ENCODE assay signal across 10 cellular contexts in genomic region chr2:45637440-45637839, GRCh38. TPM values are rescaled to one million over a fixed set of nuclear protein-coding genes. Genes with fewer than 3 reads are reported as not detected.
DNase-seq lines count a peak whose midpoint lies in the region; ATAC-seq, FAIRE-seq and TF ChIP-seq lines count a peak whose summit lies in the region.
"Had no signal": no experiment of that assay in that cellular context is flagged by ENCODE, and none has a peak within 500 bp of the region (broad histone marks: within the 10 kb centered on the region; RNA-seq: fewer than 3 reads in every experiment).

No MANE protein-coding gene starts in this region.

- TF ChIP-seq POLR2A in IMR-90 (IDR thresholded peaks at IDR 0.05; ENCODE audit: low read depth, low read length): no peak
- TF ChIP-seq POLR2A in GM12878 (IDR thresholded peaks at IDR 0.05; ENCODE audit: low read depth, low read length): no peak

- H3K27me3 ChIP-seq in IMR-90 (ENCODE audit: control insufficient read depth, insufficient read depth, low read length) (peaks cover 56% of the 10 kb centered on the region), GM12878 (replicated peaks in 1 of 2; ENCODE audit: control insufficient read depth in 2 of 2, insufficient read depth in 2 of 2, low read length in 1 of 2) (no peaks in the 10 kb centered on the region), upper lobe of right lung (no peaks in the 10 kb centered on the region), dorsolateral prefrontal cortex (peaks cover 0 to 3% (median 0%) of the 10 kb centered on the region in 45 donors)

- no CpG with 5 or more reads among the region's 5 CpGs for WGBS in IMR-90 (ENCODE audit: extremely low coverage in 2 of 2, insufficient read length in 1 of 2), 2 experiments
- 1% methylated on average over 5 of the region's 5 CpGs for WGBS in GM12878 (ENCODE audit: insufficient coverage, insufficient replicate concordance, low lambda C conversion rate, missing lambda C conversion rate)

- H2AK5ac ChIP-seq in IMR-90 (ENCODE audit: low read depth, low read length): no peak overlapping the region

- no peak overlapping the region for H2AFZ ChIP-seq in IMR-90 (replicated peaks; ENCODE audit: low read length, poor library complexity)
- H2AFZ ChIP-seq in GM12878 (ENCODE audit: control insufficient read depth, low read depth, low read length): no peak overlapping the region

- H3K79me1 ChIP-seq in IMR-90 (ENCODE audit: low read depth in 1 of 2, low read length in 2 of 2): no peaks in the 10 kb centered on the region

- dilution Hi-C loops in IMR-90 (cut with HindIII; ENCODE audit: low sequenced_read_pairs, unreplicated experiment): loop anchor here (25.0 kb wide), 1 partner anchor 300 kb away; no protein-coding TSS in a partner anchor

- no peak overlapping the region for H2AK9ac ChIP-seq in IMR-90 (replicated peaks; ENCODE audit: low read depth, low read length, poor library complexity)

- H3K9ac ChIP-seq in IMR-90 (ENCODE audit: low read depth, low read length) (no peak overlapping the region), GM12878 (ENCODE audit: control insufficient read depth, insufficient read depth, low read length) (no peak overlapping the region)

- no peaks in the 10 kb centered on the region for H4K20me1 ChIP-seq in IMR-90 (ENCODE audit: insufficient read depth, low read length)
- H4K20me1 ChIP-seq in GM12878 (ENCODE audit: control insufficient read depth, insufficient read depth): 0 out of 2 replicates have a peak, but pooled peaks cover 2% of the 10 kb centered on the region

- no peak overlapping the region for H2BK15ac ChIP-seq in IMR-90 (ENCODE audit: low read depth, low read length)

- H3K4me2 ChIP-seq in IMR-90 (ENCODE audit: low read depth, low read length): no peak overlapping the region
- H3K4me2 ChIP-seq in GM12878 (ENCODE audit: control insufficient read depth, insufficient read depth): no peak overlapping the region; the same call in 1 of the 2 replicates

- no peak for TF ChIP-seq RAD21 in IMR-90 (IDR thresholded peaks at IDR 0.05; ENCODE audit: low read length)
- TF ChIP-seq RAD21 in GM12878 (IDR thresholded peaks at IDR 0.05; ENCODE audit: insufficient read depth, low read depth, low read length): no peak

- in situ Hi-C loops in IMR-90 (cut with MboI; ENCODE audit: low sequenced_read_pairs) (loop anchor here (25.0 kb wide), 1 partner anchor 675 kb away; no protein-coding TSS in a partner anchor), GM12878 (cut with MboI) (loop anchor here (10.0 to 25.0 kb wide), 2 partner anchors 653 to 725 kb away; no protein-coding TSS in a partner anchor)

- no peaks in the 10 kb centered on the region for H3K9me3 Mint-ChIP-seq in activated naive CD4-positive, alpha-beta T cell treated with anti-CD3 and anti-CD28 coated beads, Interleukin-2, amount 50 U/mL, for 72 hours

- H2BK120ac ChIP-seq in IMR-90 (ENCODE audit: low read depth, low read length): no peak overlapping the region

- H3K36me3 ChIP-seq in IMR-90 (ENCODE audit: control insufficient read depth, insufficient read depth, low read length) (no peaks in the 10 kb centered on the region), GM12878 (ENCODE audit: control insufficient read depth in 2 of 2, insufficient read depth in 2 of 2, low read length in 1 of 2) (no peaks in the 10 kb centered on the region), upper lobe of right lung (no peaks in the 10 kb centered on the region)

- no peaks in the 10 kb centered on the region for H3K4me1 ChIP-seq in IMR-90 (ENCODE audit: control insufficient read depth, insufficient read depth, low read length)
- H3K4me1 ChIP-seq in GM12878 (ENCODE audit: control insufficient read depth, insufficient read depth, low read length): no peaks in the 10 kb centered on the region; the same call in 1 of the 2 replicates
- no peaks in the 10 kb centered on the region for H3K4me1 ChIP-seq in upper lobe of right lung

- SMC1A ChIA-PET in GM12878 (lab: Charles Lee; ENCODE audit: uncharacterized antibody, unreplicated experiment): interaction anchor here (1.0 to 4.0 kb wide), 3 partner anchors 12 to 299 kb away, joined by 3 to 16 read pairs (median 4); no protein-coding TSS in a partner anchor

- H3K4me3 ChIP-seq in IMR-90 (ENCODE audit: insufficient read depth, low read depth, low read length) (no peak overlapping the region), GM12878 (no peak overlapping the region), upper lobe of right lung (no peak overlapping the region), dorsolateral prefrontal cortex (no peak overlapping the region)

- no peak overlapping the region for H2BK20ac ChIP-seq in IMR-90 (ENCODE audit: low read depth, low read length)

- H2BK5ac ChIP-seq in IMR-90 (ENCODE audit: low read depth, low read length, poor library complexity, severe bottlenecking): no peak overlapping the region

- no peak overlapping the region for H3K56ac ChIP-seq in IMR-90 (ENCODE audit: extremely low read depth, insufficient read depth, low read length)

- no peak overlapping the region for H4K5ac ChIP-seq in IMR-90 (ENCODE audit: low read depth, low read length)

- H3K27ac ChIP-seq in IMR-90 (ENCODE audit: insufficient read depth, low read length) (no peak overlapping the region), GM12878 (ENCODE audit: control insufficient read depth, insufficient read depth) (no peak overlapping the region), upper lobe of right lung (no peak overlapping the region), dorsolateral prefrontal cortex (no peak overlapping the region)

- peak; percentile 54 for FAIRE-seq in GM12878 (lab: Jason Lieb, UNC)

- CTCF ChIA-PET in IMR-90 (lab: Yijun Ruan, JAX): no interaction called here
- CTCF ChIA-PET in GM12878 (lab: Yijun Ruan, JAX): interaction anchor here (0.6 to 2.6 kb wide), 3 partner anchors 58 to 298 kb away, joined by 3 to 9 read pairs (median 6); no protein-coding TSS in a partner anchor

- H3K79me2 ChIP-seq in GM12878 (ENCODE audit: control insufficient read depth, insufficient read depth, low read length): no peaks in the 10 kb centered on the region

- DNase-seq in activated naive CD4-positive, alpha-beta T cell treated with anti-CD3 and anti-CD28 coated beads, Interleukin-2, amount 50 U/mL, for 72 hours (ENCODE audit: low spot score in 2 of 2): no peak
- no peak for DNase-seq in activated naive CD4-positive, alpha-beta T cell (lab: John Stamatoyannopoulos, UW)
- DNase-seq in IMR-90 (peak; percentile 85), GM12878 (ENCODE audit: low read depth, low spot score) (peak; percentile 41), upper lobe of right lung (no peak), NCI-H1092 treated with DMSO at 0.1 percent for 48 hours (lab: John Stamatoyannopoulos, UW) (no peak), dorsolateral prefrontal cortex (no peak)
- DNase-seq: activated T-cell treated with anti-CD3 and anti-CD28 coated beads for 4 hours, midbrain had no signal

- RAD21 ChIA-PET in GM12878 (lab: Charles Lee; ENCODE audit: unreplicated experiment): no interaction called here

- POLR2A ChIA-PET in IMR-90 (lab: Charles Lee; ENCODE audit: unreplicated experiment) (no interaction called here), GM12878 (lab: Charles Lee) (no interaction called here)

- H3K27ac Mint-ChIP-seq in activated naive CD4-positive, alpha-beta T cell treated with anti-CD3 and anti-CD28 coated beads, Interleukin-2, amount 50 U/mL, for 72 hours: no peak overlapping the region

- BruUV-seq in IMR-90 (replicated peaks; lab: Mats Ljungman, UMichigan): no TSS peak
- BruUV-seq in GM12878 (replicated peaks; lab: Mats Ljungman, UMichigan): no TSS peak

- intact Hi-C loops in IMR-90 (cut with micrococcal nuclease) (no loop called here), GM12878 (cut with micrococcal nuclease; ENCODE audit: unreplicated experiment) (loop anchor here (10.0 kb wide), 1 partner anchor 817 kb away; no protein-coding TSS in a partner anchor), upper lobe of right lung (cut with DNase I) (no loop called here), dorsolateral prefrontal cortex (cut with DNase I) (no loop called here)

- peak; percentile 50 to 61; a peak in 3 of 4 replicates for TF ChIP-seq EP300 in GM12878 (IDR thresholded peaks at IDR 0.05; ENCODE audit: borderline replicate concordance in 1 of 2, control insufficient read depth in 1 of 2, low read depth in 2 of 2, low read length in 2 of 2)

- H3K14ac ChIP-seq in IMR-90 (replicated peaks; ENCODE audit: low read depth, low read length): no peak overlapping the region

- H3K4ac ChIP-seq in IMR-90 (ENCODE audit: low read depth, low read length): no peak overlapping the region

- TF ChIP-seq CTCF in IMR-90 (conservative IDR thresholded peaks at IDR 0.05; ENCODE audit: low read depth, low read length) (no peak), GM12878 (IDR thresholded peaks at IDR 0.05 in 2 of 3, conservative IDR thresholded peaks at IDR 0.05 in 1 of 3; ENCODE audit: control insufficient read depth in 2 of 3, extremely low read depth in 1 of 3, insufficient read depth in 1 of 3, low read depth in 3 of 3, low read length in 3 of 3) (no peak), upper lobe of right lung (IDR thresholded peaks at IDR 0.05) (no peak), dorsolateral prefrontal cortex (IDR thresholded peaks at IDR 0.05 in 54 of 56, conservative IDR thresholded peaks at IDR 0.05 in 2 of 56; ENCODE audit: low read depth in 1 of 56, partially characterized antibody in 56 of 56) (no peak)

- no peaks in the 10 kb centered on the region for H3K9me3 ChIP-seq in IMR-90 (ENCODE audit: control insufficient read depth, insufficient read depth, low read length)
- H3K9me3 ChIP-seq in GM12878 (replicated peaks; ENCODE audit: control insufficient read depth, insufficient read depth, low read length): no peaks in the 10 kb centered on the region
- H3K9me3 ChIP-seq in upper lobe of right lung: no peaks in the 10 kb centered on the region

- no peak overlapping the region for H3K23ac ChIP-seq in IMR-90 (ENCODE audit: low read depth, low read length)

- H3K9me1 ChIP-seq in IMR-90 (ENCODE audit: insufficient read depth, low read length): no peaks in the 10 kb centered on the region

- H4K8ac ChIP-seq in IMR-90 (ENCODE audit: low read depth in 2 of 2, low read length in 2 of 2): no peak overlapping the region

- H3K36me3 Mint-ChIP-seq in activated naive CD4-positive, alpha-beta T cell treated with anti-CD3 and anti-CD28 coated beads, Interleukin-2, amount 50 U/mL, for 72 hours: no peaks in the 10 kb centered on the region

- peak; percentile 60 to 66 for ATAC-seq in activated naive CD4-positive, alpha-beta T cell treated with anti-CD3 and anti-CD28 coated beads, Interleukin-2, amount 50 U/mL, for 72 hours
- peak; percentile 14; the same call in 1 of the 2 replicates for ATAC-seq in IMR-90 (ENCODE audit: low read depth)
- peak; percentile 96 for ATAC-seq in GM12878
- ATAC-seq in upper lobe of right lung: peak; percentile 69
- no peak for ATAC-seq in HG02571 (IDR thresholded peaks at IDR 0.05; ENCODE audit: unreplicated experiment)

- no peak overlapping the region for H4K91ac ChIP-seq in IMR-90 (ENCODE audit: insufficient read depth, low read depth, low read length)

- H3K18ac ChIP-seq in IMR-90 (ENCODE audit: low read depth, low read length): no peak overlapping the region

RNA-seq across cellular contexts. Expression of gene PRKCE, which starts 14.0 kb away (rescaled TPM):
- total RNA-seq in activated naive CD4-positive, alpha-beta T cell treated with anti-CD3 and anti-CD28 coated beads, Interleukin-2, amount 50 U/mL, for 72 hours: 10 to 100 TPM; 10.4 to 13.8 TPM
- total RNA-seq in IMR-90 (2012; rRNA removed) (13.3 and 32.4 TPM in 2 replicates), GM12878 (2014; rRNA removed) (15.4 and 15.6 TPM in 2 replicates), GM12878 (2014; rRNA removed; fragmentation: Illumina TruSeq; extraction: Trizol) (12.7 and 13.5 TPM in 2 replicates), GM12878 (2021) (28.2 and 30.8 TPM in 2 replicates), upper lobe of right lung (65.6 TPM), dorsolateral prefrontal cortex (100 to 1,000 TPM in 118 of 120 experiments, 10 to 100 TPM in 2; 75.3 to 231 (median 164) TPM)
- polyA plus RNA-seq in IMR-90 (2012; rRNA removed) (8.1 TPM in 2 replicates), GM12878 (2011; rRNA removed) (6.4 and 6.7 TPM in 2 replicates), GM12878 (2014; fragmentation: Illumina TruSeq; extraction: Trizol) (8.3 and 11.2 TPM in 2 replicates), GM12878 (2014; fragmentation: Nextera tagmentation; extraction: Ambion mirVana) (1 to 10 TPM; 2.6 to 3.0 TPM), GM12878 (2014; rRNA removed) (10.9 TPM in 2 replicates), GM12878 (2016; fragmentation: Nextera tagmentation; extraction: Ambion mirVana) (10 to 100 TPM; 11.7 to 20.5 TPM)
- polyA plus RNA-seq in IMR-90 (2012; cell fraction: cytosol; rRNA removed): 4.3 and 5.8 TPM in 2 replicates
- polyA plus RNA-seq in IMR-90 (2012; cell fraction: nucleus; rRNA removed; ENCODE audit: low replicate concordance): 4.3 and 9.3 TPM in 2 replicates
- 80.0 and 82.5 TPM in 2 replicates for total RNA-seq in GM12878 (2013; cell fraction: nucleolus; rRNA removed)
- 4.6 TPM for polyA plus RNA-seq in GM12878 (2011; ENCODE audit: low read depth)
- polyA plus RNA-seq in GM12878 (2011; cell fraction: cytosol; rRNA removed): 5.0 and 5.4 TPM in 2 replicates
- 12.7 and 14.2 TPM in 2 replicates for polyA plus RNA-seq in GM12878 (2011; cell fraction: nucleus; rRNA removed)
- 6.2 and 7.3 TPM in 2 replicates for polyA plus RNA-seq in GM12878 (2012)
- polyA minus RNA-seq in GM12878 (2011; rRNA and poly(A)+ RNA removed): 25.6 and 28.1 TPM in 2 replicates
- polyA minus RNA-seq in GM12878 (2011; cell fraction: cytosol; rRNA and poly(A)+ RNA removed): 8.9 and 12.7 TPM in 2 replicates
- polyA minus RNA-seq in GM12878 (2011; cell fraction: nucleus; rRNA and poly(A)+ RNA removed): 49.2 and 86.5 TPM in 2 replicates

RNA-seq across cellular contexts. Expression of gene SRBD1, which starts 26.4 kb away (rescaled TPM):
- total RNA-seq in activated naive CD4-positive, alpha-beta T cell treated with anti-CD3 and anti-CD28 coated beads, Interleukin-2, amount 50 U/mL, for 72 hours: 10 to 100 TPM; 18.1 to 20.4 TPM
- total RNA-seq in IMR-90 (2012; rRNA removed): 14.7 and 20.6 TPM in 2 replicates
- polyA plus RNA-seq in IMR-90 (2012; rRNA removed): 2.9 and 3.5 TPM in 2 replicates
- 0.44 and 0.71 TPM in 2 replicates for polyA plus RNA-seq in IMR-90 (2012; cell fraction: cytosol; rRNA removed)
- polyA plus RNA-seq in IMR-90 (2012; cell fraction: nucleus; rRNA removed; ENCODE audit: low replicate concordance): 0.44 and 2.1 TPM in 2 replicates
- total RNA-seq in GM12878 (2013; cell fraction: nucleolus; rRNA removed): 80.4 and 82.4 TPM in 2 replicates
- 22.5 and 28.4 TPM in 2 replicates for total RNA-seq in GM12878 (2014; rRNA removed)
- 33.1 and 34.0 TPM in 2 replicates for total RNA-seq in GM12878 (2014; rRNA removed; fragmentation: Illumina TruSeq; extraction: Trizol)
- 19.7 and 23.7 TPM in 2 replicates for total RNA-seq in GM12878 (2021)
- polyA plus RNA-seq in GM12878 (2011; ENCODE audit: low read depth): 5.8 TPM
- polyA plus RNA-seq in GM12878 (2011; rRNA removed): 15.9 and 25.3 TPM in 2 replicates
- polyA plus RNA-seq in GM12878 (2011; cell fraction: cytosol; rRNA removed): 6.7 and 8.0 TPM in 2 replicates
- polyA plus RNA-seq in GM12878 (2011; cell fraction: nucleus; rRNA removed): 10.1 and 13.6 TPM in 2 replicates
- 6.9 and 10.2 TPM in 2 replicates for polyA plus RNA-seq in GM12878 (2012)
- 22.4 and 34.4 TPM in 2 replicates for polyA plus RNA-seq in GM12878 (2014; fragmentation: Illumina TruSeq; extraction: Trizol)
- 10 to 100 TPM in 1 of 2 experiments, 1 to 10 TPM in 1; 9.7 to 13.1 TPM for polyA plus RNA-seq in GM12878 (2014; fragmentation: Nextera tagmentation; extraction: Ambion mirVana)
- polyA plus RNA-seq in GM12878 (2014; rRNA removed): 9.1 and 12.7 TPM in 2 replicates
- 10 to 100 TPM; 20.4 to 21.6 TPM for polyA plus RNA-seq in GM12878 (2016; fragmentation: Nextera tagmentation; extraction: Ambion mirVana)
- 42.3 and 53.0 TPM in 2 replicates for polyA minus RNA-seq in GM12878 (2011; rRNA and poly(A)+ RNA removed)
- 16.4 and 17.9 TPM in 2 replicates for polyA minus RNA-seq in GM12878 (2011; cell fraction: cytosol; rRNA and poly(A)+ RNA removed)
- 35.5 and 46.9 TPM in 2 replicates for polyA minus RNA-seq in GM12878 (2011; cell fraction: nucleus; rRNA and poly(A)+ RNA removed)
- total RNA-seq in upper lobe of right lung: 19.2 TPM
- total RNA-seq in dorsolateral prefrontal cortex: 10 to 100 TPM in 73 of 120 experiments, 1 to 10 TPM in 47; 5.1 to 19.3 (median 10.7) TPM

Comparison
In these comparisons a context has a peak if more than half of its experiments do, and no peak if none do; other contexts are left out.
1. DNase-seq: peak in IMR-90 (single experiment) and GM12878 (single experiment); none in activated naive CD4-positive, alpha-beta T cell treated with anti-CD3 and anti-CD28 coated beads, Interleukin-2, amount 50 U/mL, for 72 hours (0 of 2), activated naive CD4-positive, alpha-beta T cell (0 of 4), upper lobe of right lung (single experiment), NCI-H1092 treated with DMSO at 0.1 percent for 48 hours (single experiment) and dorsolateral prefrontal cortex (0 of 10).